In genomic region chr17:42798011-42798382, GRCh38 we compare ENCODE assay signal across 8 cellular contexts. TPM values are rescaled to one million over a fixed set of nuclear protein-coding genes. Genes with fewer than 3 reads are reported as not detected.
DNase-seq lines count a peak whose midpoint lies in the region; ATAC-seq and TF ChIP-seq lines count a peak whose summit lies in the region.

No MANE protein-coding gene starts in this region.

- peaks cover 5% of the 10 kb centered on the region for H3K36me3 Mint-ChIP-seq in T-helper 1 cell treated with Interleukin-12 subunit alpha and Interleukin-12 subunit beta and Interleukin-4 antibody, amounts not matched to agents 30 μg/mL and 1 μg/mL, for 36 hours (ENCODE audit: low read depth)
- peaks cover 3% of the 10 kb centered on the region for H3K36me3 Mint-ChIP-seq in activated naive CD8-positive, alpha-beta T cell treated with anti-CD3 and anti-CD28 coated beads, Interleukin-2, amount 10 ng/mL, durations not matched to agents 7 days and 5 days

- no peak for TF ChIP-seq CTCF in suprapubic skin (IDR thresholded peaks at IDR 0.05)

- TF ChIP-seq EP300 in suprapubic skin (IDR thresholded peaks at IDR 0.05), result no peak

- no peak for TF ChIP-seq POLR2A in suprapubic skin (IDR thresholded peaks at IDR 0.05)

- WGBS in suprapubic skin, result 15% methylated on average over 10 of the region's 10 CpGs

- DNase-seq in T-helper 1 cell, result no peak
- no peak for DNase-seq in activated naive CD8-positive, alpha-beta T cell treated with anti-CD3 and anti-CD28 coated beads, Interleukin-2, amount 10 ng/mL, durations not matched to agents 7 days and 5 days
- DNase-seq in left colon, result no peak
- DNase-seq in suprapubic skin (ENCODE audit: low spot score in 2 of 2), result no peak
- DNase-seq in cerebellar nuclear complex (lab: John Stamatoyannopoulos, UW), result no peak
- no peak for DNase-seq in CD1c-positive myeloid dendritic cell (ENCODE audit: extremely low spot score)

- intact Hi-C loops in left colon (cut with DNase I, micrococcal nuclease), result no loop called here

- no peak for ATAC-seq in activated naive CD8-positive, alpha-beta T cell treated with anti-CD3 and anti-CD28 coated beads, Interleukin-2, amount 10 ng/mL, durations not matched to agents 7 days and 5 days (ENCODE audit: low read depth)
- ATAC-seq in left colon, result peak; percentile 8
- no peak for ATAC-seq in GM18873 (IDR thresholded peaks at IDR 0.05; ENCODE audit: low FRiP score, unreplicated experiment)

- H3K27me3 ChIP-seq in suprapubic skin, result no peaks in the 10 kb centered on the region

- H3K4me3 Mint-ChIP-seq in T-helper 1 cell treated with Interleukin-12 subunit alpha and Interleukin-12 subunit beta and Interleukin-4 antibody, amounts not matched to agents 30 μg/mL and 1 μg/mL, for 36 hours, result peak overlapping the region; percentile 91
- H3K4me3 Mint-ChIP-seq in activated naive CD8-positive, alpha-beta T cell treated with anti-CD3 and anti-CD28 coated beads, Interleukin-2, amount 10 ng/mL, durations not matched to agents 7 days and 5 days, result peak overlapping the region; percentile 88

- H3K27ac ChIP-seq in suprapubic skin, result peak overlapping the region; percentile 70

- no peaks in the 10 kb centered on the region for H3K9me3 Mint-ChIP-seq in T-helper 1 cell treated with Interleukin-12 subunit alpha and Interleukin-12 subunit beta and Interleukin-4 antibody, amounts not matched to agents 30 μg/mL and 1 μg/mL, for 36 hours
- peaks cover 2% of the 10 kb centered on the region for H3K9me3 Mint-ChIP-seq in activated naive CD8-positive, alpha-beta T cell treated with anti-CD3 and anti-CD28 coated beads, Interleukin-2, amount 10 ng/mL, durations not matched to agents 7 days and 5 days

- H3K27ac Mint-ChIP-seq in T-helper 1 cell treated with Interleukin-12 subunit alpha and Interleukin-12 subunit beta and Interleukin-4 antibody, amounts not matched to agents 30 μg/mL and 1 μg/mL, for 36 hours, result peak overlapping the region; percentile 73
- H3K27ac Mint-ChIP-seq in activated naive CD8-positive, alpha-beta T cell treated with anti-CD3 and anti-CD28 coated beads, Interleukin-2, amount 10 ng/mL, durations not matched to agents 7 days and 5 days, result peak overlapping the region; percentile 73

- peaks cover 17% of the 10 kb centered on the region for H3K4me1 Mint-ChIP-seq in T-helper 1 cell treated with Interleukin-12 subunit alpha and Interleukin-12 subunit beta and Interleukin-4 antibody, amounts not matched to agents 30 μg/mL and 1 μg/mL, for 36 hours (ENCODE audit: low read depth)
- peaks cover 10% of the 10 kb centered on the region for H3K4me1 Mint-ChIP-seq in activated naive CD8-positive, alpha-beta T cell treated with anti-CD3 and anti-CD28 coated beads, Interleukin-2, amount 10 ng/mL, durations not matched to agents 7 days and 5 days

- POLR2A ChIA-PET in activated naive CD8-positive, alpha-beta T cell treated with anti-CD3 and anti-CD28 coated beads, Interleukin-2, amount 10 ng/mL, durations not matched to agents 7 days and 5 days (lab: Charles Lee), result interaction anchor here (0.6 to 3.0 kb wide), 8 partner anchors 11 to 518 kb away, joined by 3 to 19 read pairs (median 4); partner anchors contain the start of genes BECN1, PSME3 and VPS25

- H3K9me3 ChIP-seq in suprapubic skin, result no peaks in the 10 kb centered on the region

- peaks cover 29% of the 10 kb centered on the region for H3K4me1 ChIP-seq in suprapubic skin

- peaks cover 11% of the 10 kb centered on the region for H3K36me3 ChIP-seq in suprapubic skin

- H3K4me3 ChIP-seq in suprapubic skin, result peak overlapping the region; percentile 77

- peaks cover 16% of the 10 kb centered on the region for H3K27me3 Mint-ChIP-seq in T-helper 1 cell treated with Interleukin-12 subunit alpha and Interleukin-12 subunit beta and Interleukin-4 antibody, amounts not matched to agents 30 μg/mL and 1 μg/mL, for 36 hours (ENCODE audit: low read depth)
- H3K27me3 Mint-ChIP-seq in activated naive CD8-positive, alpha-beta T cell treated with anti-CD3 and anti-CD28 coated beads, Interleukin-2, amount 10 ng/mL, durations not matched to agents 7 days and 5 days, result no peaks in the 10 kb centered on the region

RNA-seq across cellular contexts. Expression of gene COA3, which starts 0.5 kb away (rescaled TPM):
- 10 to 100 TPM; 37.0 to 38.5 TPM for total RNA-seq in activated naive CD8-positive, alpha-beta T cell treated with anti-CD3 and anti-CD28 coated beads, Interleukin-2, amount 10 ng/mL, durations not matched to agents 7 days and 5 days
- total RNA-seq in left colon (100 to 1,000 TPM; 142 to 167 TPM), suprapubic skin (10 to 100 TPM; 32.7 to 59.1 (median 49.5) TPM)

RNA-seq across cellular contexts. Expression of gene CNTD1, which starts 0.7 kb away (rescaled TPM):
- total RNA-seq in activated naive CD8-positive, alpha-beta T cell treated with anti-CD3 and anti-CD28 coated beads, Interleukin-2, amount 10 ng/mL, durations not matched to agents 7 days and 5 days, result under 1 TPM in 1 of 2 experiments, not detected in 1; 0.45 TPM
- total RNA-seq in left colon (1 to 10 TPM; 1.2 to 2.4 TPM), suprapubic skin (under 1 TPM in 1 of 4 donors, not detected in 3; 0.42 TPM)

RNA-seq across cellular contexts. Expression of gene WNK4, which starts 17.6 kb away (rescaled TPM):
- under 1 TPM; 0.43 to 0.78 TPM for total RNA-seq in activated naive CD8-positive, alpha-beta T cell treated with anti-CD3 and anti-CD28 coated beads, Interleukin-2, amount 10 ng/mL, durations not matched to agents 7 days and 5 days
- total RNA-seq in left colon, result 10 to 100 TPM; 32.7 to 41.2 TPM
- 1 to 10 TPM in 1 of 4 donors, under 1 TPM in 2, not detected in 1; 0.40 to 1.1 (median 0.98) TPM for total RNA-seq in suprapubic skin

RNA-seq across cellular contexts. Expression of gene VPS25, which starts 24.7 kb away (rescaled TPM):
- 10 to 100 TPM; 61.0 to 63.5 TPM for total RNA-seq in activated naive CD8-positive, alpha-beta T cell treated with anti-CD3 and anti-CD28 coated beads, Interleukin-2, amount 10 ng/mL, durations not matched to agents 7 days and 5 days
- total RNA-seq in left colon (10 to 100 TPM; 81.5 to 83.6 TPM), suprapubic skin (10 to 100 TPM; 49.1 to 66.5 (median 59.0) TPM)

RNA-seq across cellular contexts. Expression of gene BECN1, which starts 26.1 kb away (rescaled TPM):
- total RNA-seq in activated naive CD8-positive, alpha-beta T cell treated with anti-CD3 and anti-CD28 coated beads, Interleukin-2, amount 10 ng/mL, durations not matched to agents 7 days and 5 days, result 10 to 100 TPM; 94.5 to 95.9 TPM
- total RNA-seq in left colon (100 to 1,000 TPM; 128 to 150 TPM), suprapubic skin (100 to 1,000 TPM in 3 of 4 donors, 10 to 100 TPM in 1; 81.3 to 133 (median 104) TPM)

Comparison
In these comparisons a context has a peak if more than half of its experiments do, and no peak if none do; other contexts are left out.
1. RNA of gene WNK4, which starts 17.6 kb away (total RNA-seq): 32.7 to 41.2 TPM in left colon; 0.40 to 1.1 TPM in suprapubic skin and 0.43 to 0.78 TPM in activated naive CD8-positive, alpha-beta T cell treated with anti-CD3 and anti-CD28 coated beads, Interleukin-2, amount 10 ng/mL, durations not matched to agents 7 days and 5 days; every median in the first group is over 10 times any median in the second.